37 cellular contexts compared by ENCODE assay signal in the genomic region with DNA sequence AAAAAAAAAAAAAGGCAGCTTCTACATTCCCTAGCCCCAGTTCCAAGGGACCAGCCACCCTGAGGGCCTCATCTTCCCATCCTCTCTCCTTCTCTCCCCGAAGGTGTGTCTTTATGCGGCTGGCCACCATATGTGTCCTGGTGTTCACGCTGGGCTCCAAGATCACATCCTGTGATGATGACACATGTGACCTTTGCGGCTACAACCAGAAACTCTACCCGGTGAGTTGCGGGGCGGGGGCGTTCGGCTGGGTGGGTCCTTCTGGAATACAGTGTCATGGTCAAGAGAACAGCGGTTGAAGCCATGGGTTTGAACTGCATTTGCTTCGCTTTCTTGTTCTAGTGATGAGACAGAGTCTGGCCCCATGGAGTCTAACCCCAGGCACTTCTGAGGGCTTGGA.
"Had no signal": no experiment of that assay in that cellular context is flagged by ENCODE, and none has a peak within 500 bp of the region (broad histone marks: within the 10 kb centered on the region; RNA-seq: fewer than 3 reads in every experiment).

No MANE protein-coding gene starts in this region.

- H3K4me3 Mint-ChIP-seq: activated CD4-positive, alpha-beta memory T cell treated with anti-CD3 and anti-CD28 coated beads, Interleukin-2, amount 10 ng/mL, durations not matched to agents 7 days and 5 days; activated CD8-positive, alpha-beta memory T cell treated with anti-CD3 and anti-CD28 coated beads, Interleukin-2, amount 10 ng/mL, durations not matched to agents 7 days and 5 days; activated naive CD4-positive, alpha-beta T cell treated with anti-CD3 and anti-CD28 coated beads, Interleukin-2, amount 10 ng/mL, durations not matched to agents 7 days and 5 days; activated naive CD8-positive, alpha-beta T cell; activated naive CD8-positive, alpha-beta T cell treated with anti-CD3 and anti-CD28 coated beads, Interleukin-2, amount 50 U/mL, for 24 hours; brain had no signal

- H3K27ac ChIP-seq: Peyer's patch, RWPE1, WERI-Rb-1 had no signal

- H3K27ac Mint-ChIP-seq: activated CD4-positive, alpha-beta memory T cell treated with anti-CD3 and anti-CD28 coated beads, Interleukin-2, amount 10 ng/mL, durations not matched to agents 7 days and 5 days; activated CD8-positive, alpha-beta memory T cell treated with anti-CD3 and anti-CD28 coated beads, Interleukin-2, amount 10 ng/mL, durations not matched to agents 7 days and 5 days; activated naive CD4-positive, alpha-beta T cell treated with anti-CD3 and anti-CD28 coated beads, Interleukin-2, amount 10 ng/mL, durations not matched to agents 7 days and 5 days; activated naive CD8-positive, alpha-beta T cell; activated naive CD8-positive, alpha-beta T cell treated with anti-CD3 and anti-CD28 coated beads, Interleukin-2, amount 50 U/mL, for 24 hours; brain had no signal

- H3K4me1 Mint-ChIP-seq: activated CD4-positive, alpha-beta memory T cell treated with anti-CD3 and anti-CD28 coated beads, Interleukin-2, amount 10 ng/mL, durations not matched to agents 7 days and 5 days; activated CD8-positive, alpha-beta memory T cell treated with anti-CD3 and anti-CD28 coated beads, Interleukin-2, amount 10 ng/mL, durations not matched to agents 7 days and 5 days; activated naive CD4-positive, alpha-beta T cell treated with anti-CD3 and anti-CD28 coated beads, Interleukin-2, amount 10 ng/mL, durations not matched to agents 7 days and 5 days; activated naive CD8-positive, alpha-beta T cell treated with anti-CD3 and anti-CD28 coated beads, Interleukin-2, amount 50 U/mL, for 24 hours; brain had no signal

- DNase-seq: activated CD4-positive, alpha-beta memory T cell treated with anti-CD3 and anti-CD28 coated beads, Interleukin-2, amount 10 ng/mL, durations not matched to agents 7 days and 5 days; activated CD4-positive, alpha-beta T cell treated with anti-CD3 and anti-CD28 coated beads for 1 hour; activated CD4-positive, alpha-beta T cell treated with anti-CD3 and anti-CD28 coated beads for 48 hours; activated CD4-positive, CD25-positive, alpha-beta regulatory T cell; activated CD8-positive, alpha-beta memory T cell treated with anti-CD3 and anti-CD28 coated beads for 24 hours; activated CD8-positive, alpha-beta memory T cell treated with anti-CD3 and anti-CD28 coated beads, Interleukin-2, amount 10 ng/mL, durations not matched to agents 7 days and 5 days; activated CD8-positive, alpha-beta memory T cell treated with anti-CD3 and anti-CD28 coated beads, Interleukin-2, amount 50 U/mL, for 48 hours; activated effector memory CD4-positive, alpha-beta T cell treated with Interleukin-2 at 50 U/mL for 16 hours; activated naive CD4-positive, alpha-beta T cell treated with anti-CD3 and anti-CD28 coated beads, Interleukin-2, amount 10 ng/mL, durations not matched to agents 7 days and 5 days; activated naive CD8-positive, alpha-beta T cell treated with anti-CD3 and anti-CD28 coated beads, Interleukin-2, amount 50 U/mL, for 24 hours; activated T-cell treated with anti-CD3 and anti-CD28 coated beads, Interleukin-2, amount 50 U/mL, for 48 hours; anterior cingulate cortex; caudate nucleus; MM.1S; NCI-H1092 treated with DMSO at 0.1 percent for 48 hours; NCI-H1417; NCI-H146; NCI-H187; NCI-H2029 treated with DMSO at 0.1 percent for 48 hours; NCI-H2107; NCI-H2171; NCI-H510A; NCI-H526; NCI-H748 treated with DMSO at 0.1 percent for 48 hours; NK-92 treated with Interleukin-12 subunit alpha and Interleukin-12 subunit beta, amount 100 ng/mL, for 24 hours; PC-3; Peyer's patch; SIG-M5; SW 1271; T-helper 1 cell; T-helper 2 cell; T-helper 9 cell; WERI-Rb-1 had no signal

- H3K9me3 Mint-ChIP-seq: activated CD4-positive, alpha-beta memory T cell treated with anti-CD3 and anti-CD28 coated beads, Interleukin-2, amount 10 ng/mL, durations not matched to agents 7 days and 5 days; activated naive CD4-positive, alpha-beta T cell treated with anti-CD3 and anti-CD28 coated beads, Interleukin-2, amount 10 ng/mL, durations not matched to agents 7 days and 5 days; activated naive CD8-positive, alpha-beta T cell treated with anti-CD3 and anti-CD28 coated beads, Interleukin-2, amount 50 U/mL, for 24 hours had no signal

- H3K36me3 Mint-ChIP-seq: activated CD8-positive, alpha-beta memory T cell treated with anti-CD3 and anti-CD28 coated beads, Interleukin-2, amount 10 ng/mL, durations not matched to agents 7 days and 5 days; activated naive CD4-positive, alpha-beta T cell treated with anti-CD3 and anti-CD28 coated beads, Interleukin-2, amount 10 ng/mL, durations not matched to agents 7 days and 5 days; activated naive CD8-positive, alpha-beta T cell had no signal

- ATAC-seq: activated CD8-positive, alpha-beta memory T cell treated with anti-CD3 and anti-CD28 coated beads, Interleukin-2, amount 10 ng/mL, durations not matched to agents 7 days and 5 days; activated naive CD8-positive, alpha-beta T cell treated with anti-CD3 and anti-CD28 coated beads, Interleukin-2, amount 50 U/mL, for 24 hours; PC-3; Right ventricle myocardium inferior had no signal

- H3K27me3 ChIP-seq: Peyer's patch had no signal

- H3K4me1 ChIP-seq: Peyer's patch had no signal

- H3K9me3 ChIP-seq: Peyer's patch had no signal

- H3K27me3 Mint-ChIP-seq: activated CD4-positive, alpha-beta memory T cell treated with anti-CD3 and anti-CD28 coated beads, Interleukin-2, amount 10 ng/mL, durations not matched to agents 7 days and 5 days; activated CD8-positive, alpha-beta memory T cell treated with anti-CD3 and anti-CD28 coated beads, Interleukin-2, amount 10 ng/mL, durations not matched to agents 7 days and 5 days; activated naive CD4-positive, alpha-beta T cell treated with anti-CD3 and anti-CD28 coated beads, Interleukin-2, amount 10 ng/mL, durations not matched to agents 7 days and 5 days; activated naive CD8-positive, alpha-beta T cell treated with anti-CD3 and anti-CD28 coated beads, Interleukin-2, amount 50 U/mL, for 24 hours; brain had no signal

- H3K4me3 ChIP-seq: Peyer's patch had no signal

- H3K36me3 ChIP-seq: WERI-Rb-1 had no signal
